In the genomic region with DNA sequence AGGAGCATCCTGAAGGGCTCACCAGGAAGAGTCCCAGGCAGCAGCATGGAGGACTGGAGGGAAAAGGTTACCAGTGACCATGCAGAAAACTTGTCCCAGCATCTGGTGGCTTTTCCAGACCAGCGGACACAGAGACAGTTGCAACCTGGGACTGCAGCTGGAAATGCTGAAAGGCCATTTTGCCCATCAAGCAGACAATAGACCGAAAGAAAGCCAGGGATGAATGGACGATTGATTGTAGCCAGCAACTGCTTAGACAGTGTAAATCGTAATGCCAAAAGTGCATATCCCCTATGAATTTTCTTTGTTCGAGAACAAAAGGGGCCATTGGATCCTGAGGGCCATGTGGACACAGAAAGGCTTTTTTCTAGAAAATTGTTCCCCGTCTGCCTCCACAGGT, we compare ENCODE assay signal across 15 cellular contexts.
DNase-seq lines count a peak whose midpoint lies in the region; ATAC-seq and TF ChIP-seq lines count a peak whose summit lies in the region.
"Had no signal": no experiment of that assay in that cellular context is flagged by ENCODE, and none has a peak within 500 bp of the region (broad histone marks: within the 10 kb centered on the region; RNA-seq: fewer than 3 reads in every experiment).

No MANE protein-coding gene starts in this region.

- no TSS peak for BruUV-seq in Calu3 (replicated peaks; lab: Mats Ljungman, UMichigan)

- H3K27ac Mint-ChIP-seq in stimulated activated memory B cell treated with anti-CD40 and anti-IgM and Interleukin-4, amounts not matched to agents 10 μg/mL and 1 μg/mL and 100 μg/mL, for 72 hours, result no peak overlapping the region
- no peak overlapping the region for H3K27ac Mint-ChIP-seq in Calu3 (ENCODE audit: unreplicated experiment)

- no peaks in the 10 kb centered on the region for H3K36me3 Mint-ChIP-seq in stimulated activated memory B cell treated with anti-CD40 and anti-IgM and Interleukin-4, amounts not matched to agents 10 μg/mL and 1 μg/mL and 100 μg/mL, for 72 hours
- H3K36me3 Mint-ChIP-seq in Calu3 (ENCODE audit: insufficient read depth, unreplicated experiment), result peaks cover 2% of the 10 kb centered on the region

- CTCF ChIA-PET in Calu3 (lab: Charles Lee), result no interaction called here

- no peaks in the 10 kb centered on the region for H3K9me3 Mint-ChIP-seq in stimulated activated memory B cell treated with anti-CD40 and anti-IgM and Interleukin-4, amounts not matched to agents 10 μg/mL and 1 μg/mL and 100 μg/mL, for 72 hours
- no peaks in the 10 kb centered on the region for H3K9me3 Mint-ChIP-seq in Calu3 (ENCODE audit: low read depth, unreplicated experiment)

- no peak for ATAC-seq in stimulated activated memory B cell treated with anti-CD40 and anti-IgM and Interleukin-4, amounts not matched to agents 10 μg/mL and 1 μg/mL and 100 μg/mL, for 72 hours

- intact Hi-C loops in Calu3 (cut with micrococcal nuclease; ENCODE audit: unreplicated experiment), result no loop called here

- H3K4me1 Mint-ChIP-seq in stimulated activated memory B cell treated with anti-CD40 and anti-IgM and Interleukin-4, amounts not matched to agents 10 μg/mL and 1 μg/mL and 100 μg/mL, for 72 hours, result no peaks in the 10 kb centered on the region
- H3K4me1 Mint-ChIP-seq in Calu3 (ENCODE audit: low read depth, unreplicated experiment), result no peaks in the 10 kb centered on the region

- no peak for TF ChIP-seq CTCF in Calu3 (IDR thresholded peaks at IDR 0.05; ENCODE audit: unreplicated experiment)

- no peak overlapping the region for H3K4me3 Mint-ChIP-seq in stimulated activated memory B cell treated with anti-CD40 and anti-IgM and Interleukin-4, amounts not matched to agents 10 μg/mL and 1 μg/mL and 100 μg/mL, for 72 hours
- H3K4me3 Mint-ChIP-seq in Calu3 (ENCODE audit: low read depth, unreplicated experiment), result no peak overlapping the region

- no peak overlapping the region for H3K27ac ChIP-seq in caudate nucleus (ENCODE audit: low read depth, low read length)
- H3K27ac ChIP-seq: BLaER1 treated with 17β-estradiol and CSF1 and Interleukin-3, amounts not matched to agents 10 nM and 100 nM had no signal

- peak in 11 of 14 donors; percentile 35 to 72 (median 58) for DNase-seq in C1 segment of cervical spinal cord (lab: John Stamatoyannopoulos, UW)
- peak in 55 of 61 donors; percentile 4 to 82 (median 50) for DNase-seq in caudate nucleus (lab: John Stamatoyannopoulos, UW)
- peak; percentile 95 for DNase-seq in medulla oblongata (ENCODE audit: extremely low spot score)
- DNase-seq in putamen (ENCODE audit: low spot score), result peak; percentile 89
- DNase-seq in COLO829 (ENCODE audit: low spot score), result no peak
- no peak for DNase-seq in NCI-H1436 treated with DMSO at 0.1 percent for 48 hours (lab: John Stamatoyannopoulos, UW)
- DNase-seq in Calu3, result no peak
- DNase-seq: GOT3, KBM-7, MV-4-11, NCI-H1417, NCI-H2029 treated with DMSO at 0.1 percent for 48 hours, NCI-H510A had no signal

- no peaks in the 10 kb centered on the region for H3K27me3 Mint-ChIP-seq in stimulated activated memory B cell treated with anti-CD40 and anti-IgM and Interleukin-4, amounts not matched to agents 10 μg/mL and 1 μg/mL and 100 μg/mL, for 72 hours
- no peaks in the 10 kb centered on the region for H3K27me3 Mint-ChIP-seq in Calu3 (ENCODE audit: unreplicated experiment)

Comparison
In these comparisons a context has a peak if more than half of its experiments do, and no peak if none do; other contexts are left out.
1. DNase-seq: peak in C1 segment of cervical spinal cord (11 of 14), caudate nucleus (55 of 61), medulla oblongata (single experiment) and putamen (single experiment); none in COLO829 (single experiment), NCI-H1436 treated with DMSO at 0.1 percent for 48 hours (single experiment) and Calu3 (single experiment).